In genomic region chr6:139394027-139394649, GRCh38 we compare ENCODE assay signal across 24 cellular contexts. TPM values are rescaled to one million over a fixed set of nuclear protein-coding genes. Genes with fewer than 3 reads are reported as not detected.
DNase-seq lines count a peak whose midpoint lies in the region; ATAC-seq, FAIRE-seq and TF ChIP-seq lines count a peak whose summit lies in the region.
"Had no signal": no experiment of that assay in that cellular context is flagged by ENCODE, and none has a peak within 500 bp of the region (broad histone marks: within the 10 kb centered on the region; RNA-seq: fewer than 3 reads in every experiment).

No MANE protein-coding gene starts in this region.

- TF ChIP-seq CTCF in esophagus muscularis mucosa (IDR thresholded peaks at IDR 0.05) (no peak), nephron progenitor cell (IDR thresholded peaks at IDR 0.05) (no peak), pancreas (IDR thresholded peaks at IDR 0.05) (no peak)

- no peaks in the 10 kb centered on the region for H3K36me3 ChIP-seq in esophagus muscularis mucosa
- H3K36me3 ChIP-seq in pancreas = no peaks in the 10 kb centered on the region
- H3K36me3 ChIP-seq: BLaER1 treated with 17β-estradiol and CSF1 and Interleukin-3, amounts not matched to agents 10 nM and 100 nM; HAP-1; SJCRH30 had no signal

- no peaks in the 10 kb centered on the region for H3K9me3 ChIP-seq in esophagus muscularis mucosa
- no peaks in the 10 kb centered on the region for H3K9me3 ChIP-seq in pancreas
- H3K9me3 ChIP-seq: BLaER1 treated with 17β-estradiol and CSF1 and Interleukin-3, amounts not matched to agents 10 nM and 100 nM; HAP-1; SJCRH30 had no signal

- TF ChIP-seq POLR2A in esophagus muscularis mucosa (IDR thresholded peaks at IDR 0.05; ENCODE audit: low read depth) = no peak
- no peak for TF ChIP-seq POLR2A in GM12891 (IDR thresholded peaks at IDR 0.05; ENCODE audit: low read depth, low read length)

- H3K27me3 Mint-ChIP-seq in activated T-cell treated with anti-CD3 and anti-CD28 coated beads, Interleukin-2, amount 50 U/mL, for 72 hours (ENCODE audit: low read depth) = no peaks in the 10 kb centered on the region
- H3K27me3 Mint-ChIP-seq in nephron progenitor cell (ENCODE audit: low read depth, poor library complexity) = no peaks in the 10 kb centered on the region

- 86% methylated on average over 1 of the region's 1 CpG for WGBS in esophagus muscularis mucosa
- WGBS in pancreas, 2 donors = 76 to 82% methylated on average over 1 of the region's 1 CpG

- no peaks in the 10 kb centered on the region for H3K36me3 Mint-ChIP-seq in activated T-cell treated with anti-CD3 and anti-CD28 coated beads, Interleukin-2, amount 50 U/mL, for 72 hours (ENCODE audit: insufficient read depth in 2 of 2)
- peaks cover 5% of the 10 kb centered on the region for H3K36me3 Mint-ChIP-seq in nephron progenitor cell (ENCODE audit: low read depth)
- H3K36me3 Mint-ChIP-seq: CD4-positive, alpha-beta memory T cell had no signal

- H3K4me1 ChIP-seq in esophagus muscularis mucosa (no peaks in the 10 kb centered on the region), pancreas (no peaks in the 10 kb centered on the region)

- H3K4me3 ChIP-seq in esophagus muscularis mucosa = no peak overlapping the region
- no peak overlapping the region for H3K4me3 ChIP-seq in pancreas
- H3K4me3 ChIP-seq: BLaER1 treated with 17β-estradiol and CSF1 and Interleukin-3, amounts not matched to agents 10 nM and 100 nM; GM23248; HAP-1; SJCRH30 had no signal

- no peak for DNase-seq in activated T-cell treated with anti-CD3 and anti-CD28 coated beads, Interleukin-2, amount 50 U/mL, for 72 hours
- no peak for DNase-seq in activated T-cell treated with anti-CD3 and anti-CD28 coated beads, Interleukin-2, amount 50 U/mL, for 48 hours
- DNase-seq in esophagus muscularis mucosa (ENCODE audit: extremely low spot score) (peak; percentile 47), nephron progenitor cell (no peak), pancreas (no peak), GM12891 (ENCODE audit: insufficient read length, low spot score) (no peak), NCI-H187 treated with DMSO at 0.1 percent for 48 hours (lab: John Stamatoyannopoulos, UW) (no peak)
- DNase-seq: 8988T; Calu3; CD4-positive, alpha-beta memory T cell; DMS153; GM23248; NCI-H1417 treated with DMSO at 0.1 percent for 48 hours; NCI-H187; NCI-H2107; NCI-H446 treated with DMSO at 0.1 percent for 48 hours; NCI-H526 treated with DMSO at 0.1 percent for 48 hours; OCI-M1; SJCRH30 had no signal

- TF ChIP-seq EP300 in esophagus muscularis mucosa (IDR thresholded peaks at IDR 0.05) = no peak

- no peak overlapping the region for H3K4me3 Mint-ChIP-seq in activated T-cell treated with anti-CD3 and anti-CD28 coated beads, Interleukin-2, amount 50 U/mL, for 72 hours
- no peak overlapping the region for H3K4me3 Mint-ChIP-seq in nephron progenitor cell
- H3K4me3 Mint-ChIP-seq: CD4-positive, alpha-beta memory T cell had no signal

- no peaks in the 10 kb centered on the region for H3K4me1 Mint-ChIP-seq in activated T-cell treated with anti-CD3 and anti-CD28 coated beads, Interleukin-2, amount 50 U/mL, for 72 hours (ENCODE audit: low read depth)
- H3K4me1 Mint-ChIP-seq in nephron progenitor cell = peaks cover 51% of the 10 kb centered on the region
- H3K4me1 Mint-ChIP-seq: CD4-positive, alpha-beta memory T cell had no signal

- no peaks in the 10 kb centered on the region for H3K9me3 Mint-ChIP-seq in activated T-cell treated with anti-CD3 and anti-CD28 coated beads, Interleukin-2, amount 50 U/mL, for 72 hours
- peaks cover 4% of the 10 kb centered on the region for H3K9me3 Mint-ChIP-seq in nephron progenitor cell
- H3K9me3 Mint-ChIP-seq: CD4-positive, alpha-beta memory T cell had no signal

- H3K27ac ChIP-seq in esophagus muscularis mucosa (replicated peaks in 1 of 4) = no peak overlapping the region
- H3K27ac ChIP-seq in pancreas = no peak overlapping the region
- H3K27ac ChIP-seq: BLaER1 treated with 17β-estradiol and CSF1 and Interleukin-3, amounts not matched to agents 10 nM and 100 nM; GM23248 had no signal

- no peak for ATAC-seq in activated T-cell treated with anti-CD3 and anti-CD28 coated beads, Interleukin-2, amount 50 U/mL, for 72 hours (replicated peaks in 1 of 2)
- ATAC-seq in pancreas (no peak), HG03432 (IDR thresholded peaks at IDR 0.05; ENCODE audit: unreplicated experiment) (no peak)

- peak overlapping the region; percentile 37 for H3K27ac Mint-ChIP-seq in activated T-cell treated with anti-CD3 and anti-CD28 coated beads, Interleukin-2, amount 50 U/mL, for 72 hours
- H3K27ac Mint-ChIP-seq in nephron progenitor cell = peak overlapping the region; percentile 29

- intact Hi-C loops in esophagus muscularis mucosa (cut with DNase I) (no loop called here), pancreas (cut with DNase I) (no loop called here)

- FAIRE-seq in pancreas (lab: Jason Lieb, UNC) (no peak), GM12891 (lab: Jason Lieb, UNC) (no peak)
- FAIRE-seq: GM19239, RCC 7860 had no signal

- H3K27me3 ChIP-seq in esophagus muscularis mucosa = no peaks in the 10 kb centered on the region
- H3K27me3 ChIP-seq in pancreas = no peaks in the 10 kb centered on the region
- H3K27me3 ChIP-seq: BLaER1 treated with 17β-estradiol and CSF1 and Interleukin-3, amounts not matched to agents 10 nM and 100 nM; SJCRH30 had no signal

TF ChIP-seq in GM12891, 5 proteins besides CTCF, POLR2A, EP300 and RAD21:
- TF ChIP-seq SPI1 (IDR thresholded peaks at IDR 0.05; ENCODE audit: low read depth, low read length) (no peak), PAX5 (IDR thresholded peaks at IDR 0.05; ENCODE audit: insufficient read depth, low read length, severe bottlenecking) (no peak), POLR2AphosphoS5 (IDR thresholded peaks at IDR 0.05; ENCODE audit: low read depth, low read length) (no peak), TAF1 (IDR thresholded peaks at IDR 0.05; ENCODE audit: low read depth, low read length) (no peak), POU2F2 (IDR thresholded peaks at IDR 0.05; ENCODE audit: low read depth, low read length) (no peak)

RNA-seq across cellular contexts. Expression of gene CITED2, which starts 19.7 kb away (rescaled TPM):
- total RNA-seq in activated T-cell treated with anti-CD3 and anti-CD28 coated beads, Interleukin-2, amount 50 U/mL, for 72 hours = 10 to 100 TPM; 26.0 to 73.0 TPM
- 100 to 1,000 TPM; 144 to 844 (median 324) TPM for total RNA-seq in esophagus muscularis mucosa
- total RNA-seq in pancreas = 10 to 100 TPM; 31.5 to 75.1 (median 48.5) TPM
- polyA plus RNA-seq in pancreas = 10 to 100 TPM in 1 of 2 donors, 1 to 10 TPM in 1; 8.0 to 19.4 TPM
- polyA plus RNA-seq in GM12891 (2012; ENCODE audit: low read depth, missing spikeins) = 9.6 TPM
